Comparison of ENCODE assay signal across 16 cellular contexts in the genomic region with DNA sequence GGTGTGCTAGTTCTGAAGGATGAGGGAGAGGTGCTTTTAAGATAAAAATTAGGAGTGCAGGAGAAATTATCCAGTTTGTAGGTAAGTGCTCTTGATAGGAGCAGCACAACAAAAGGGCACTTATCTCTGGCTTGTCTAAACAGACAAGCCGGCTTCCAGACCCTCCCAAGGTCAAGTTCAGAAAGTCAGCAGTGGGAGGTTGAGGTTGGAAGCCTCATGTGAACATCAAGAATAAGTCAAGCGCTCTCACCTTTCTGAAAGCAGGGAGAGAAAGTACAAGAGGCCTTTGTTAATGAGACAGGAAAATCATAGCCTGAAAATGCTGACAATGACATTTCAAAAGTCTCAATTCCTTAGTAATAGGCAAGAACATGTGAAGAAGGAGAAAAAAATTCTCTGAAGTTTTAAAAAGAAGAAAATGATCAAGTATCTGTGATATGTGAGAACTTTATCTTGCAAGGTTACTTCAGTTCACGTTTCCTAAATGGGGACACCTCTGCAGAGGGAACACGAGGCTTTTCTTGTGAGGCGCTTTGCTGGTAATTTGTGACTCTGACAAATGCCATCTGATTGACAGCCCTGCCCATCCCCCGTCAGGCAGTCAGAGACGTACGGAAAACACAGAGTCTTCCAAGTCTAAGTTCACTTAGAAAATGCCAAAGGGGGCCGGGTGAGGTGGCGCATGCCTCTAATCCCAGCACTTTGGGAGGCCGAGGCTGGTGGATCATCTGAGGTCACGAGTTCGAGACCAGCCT.
"Had no signal": no experiment of that assay in that cellular context is flagged by ENCODE, and none has a peak within 500 bp of the region (broad histone marks: within the 10 kb centered on the region; RNA-seq: fewer than 3 reads in every experiment).

No MANE protein-coding gene starts in this region.

- H3K36me3 Mint-ChIP-seq: activated naive CD8-positive, alpha-beta T cell; brain; naive B cell had no signal

- H3K27me3 ChIP-seq: neutrophil, uterus had no signal

- H3K4me3 Mint-ChIP-seq: activated B cell treated with CpG ODN at 0.5 μM for 24 hours; activated CD4-positive, alpha-beta T cell treated with anti-CD3 and anti-CD28 coated beads, Interleukin-2, amount 10 ng/mL, durations not matched to agents 7 days and 5 days; activated naive CD8-positive, alpha-beta T cell; activated T-cell treated with anti-CD3 and anti-CD28 coated beads, Interleukin-2, amount 50 U/mL, for 24 hours; brain; dendritic cell treated with granulocyte-macrophage colony-stimulating factor and Interleukin-4, amounts not matched to agents 40 ng/mL and 50 ng/mL, for 4 days; endodermal cell; naive B cell had no signal

- H3K4me1 ChIP-seq: lower lobe of right lung, uterus had no signal

- H3K4me3 ChIP-seq: lower lobe of right lung, skin epidermis, uterus had no signal

- H3K9me3 ChIP-seq: lower lobe of right lung, neutrophil, uterus had no signal

- ATAC-seq: lower lobe of right lung had no signal

- H3K27me3 Mint-ChIP-seq: activated B cell treated with CpG ODN at 0.5 μM for 24 hours; activated CD4-positive, alpha-beta T cell treated with anti-CD3 and anti-CD28 coated beads, Interleukin-2, amount 10 ng/mL, durations not matched to agents 7 days and 5 days; activated naive CD8-positive, alpha-beta T cell; activated T-cell treated with anti-CD3 and anti-CD28 coated beads, Interleukin-2, amount 50 U/mL, for 24 hours; brain; dendritic cell treated with granulocyte-macrophage colony-stimulating factor and Interleukin-4, amounts not matched to agents 40 ng/mL and 50 ng/mL, for 4 days had no signal

- H3K27ac Mint-ChIP-seq: activated B cell treated with CpG ODN at 0.5 μM for 24 hours; activated CD4-positive, alpha-beta T cell treated with anti-CD3 and anti-CD28 coated beads, Interleukin-2, amount 10 ng/mL, durations not matched to agents 7 days and 5 days; activated naive CD8-positive, alpha-beta T cell; activated T-cell treated with anti-CD3 and anti-CD28 coated beads, Interleukin-2, amount 50 U/mL, for 24 hours; dendritic cell treated with granulocyte-macrophage colony-stimulating factor and Interleukin-4, amounts not matched to agents 40 ng/mL and 50 ng/mL, for 4 days; endodermal cell had no signal

- H3K27ac ChIP-seq: lower lobe of right lung, neutrophil, skin epidermis, uterus had no signal

- H3K4me1 Mint-ChIP-seq: activated B cell treated with CpG ODN at 0.5 μM for 24 hours; activated CD4-positive, alpha-beta T cell treated with anti-CD3 and anti-CD28 coated beads, Interleukin-2, amount 10 ng/mL, durations not matched to agents 7 days and 5 days; naive B cell had no signal

- H3K36me3 ChIP-seq: lower lobe of right lung, neutrophil, uterus had no signal

- H3K9me3 Mint-ChIP-seq: activated B cell treated with CpG ODN at 0.5 μM for 24 hours; activated CD4-positive, alpha-beta T cell treated with anti-CD3 and anti-CD28 coated beads, Interleukin-2, amount 10 ng/mL, durations not matched to agents 7 days and 5 days; activated T-cell treated with anti-CD3 and anti-CD28 coated beads, Interleukin-2, amount 50 U/mL, for 24 hours; dendritic cell treated with granulocyte-macrophage colony-stimulating factor and Interleukin-4, amounts not matched to agents 40 ng/mL and 50 ng/mL, for 4 days; endodermal cell; naive B cell had no signal

- DNase-seq: activated B cell treated with CpG ODN at 0.5 μM for 24 hours; activated CD4-positive, alpha-beta T cell treated with anti-CD3 and anti-CD28 coated beads, Interleukin-2, amount 10 ng/mL, durations not matched to agents 7 days and 5 days; activated effector memory CD4-positive, alpha-beta T cell treated with Interleukin-2 at 50 U/mL for 16 hours; activated T-cell treated with anti-CD3 and anti-CD28 coated beads, Interleukin-2, amount 50 U/mL, for 24 hours; amygdala; cerebellar nuclear complex; endodermal cell; lower lobe of right lung; naive B cell; stimulated activated CD4-positive, alpha-beta T cell treated with anti-CD3 and anti-CD28 coated beads, Interleukin-4, amount 100 ng/mL, for 4 hours; uterus had no signal
